35 cellular contexts compared by ENCODE assay signal in genomic region chr5:71662381-71662780, GRCh38. TPM values are rescaled to one million over a fixed set of nuclear protein-coding genes. Genes with fewer than 3 reads are reported as not detected.
"Had no signal": no experiment of that assay in that cellular context is flagged by ENCODE, and none has a peak within 500 bp of the region (broad histone marks: within the 10 kb centered on the region; RNA-seq: fewer than 3 reads in every experiment).

No MANE protein-coding gene starts in this region.

- H3K27ac ChIP-seq: heart right ventricle, hepatocyte, left ventricle myocardium inferior, neural progenitor cell, neutrophil, parathyroid adenoma, psoas muscle, right atrium auricular region, right lobe of liver, stomach, testis, tibial artery, upper lobe of right lung had no signal

- DNase-seq: heart right ventricle; islet precursor cell; kidney glomerular epithelial cell; left colon; left ventricle myocardium inferior; mesendoderm; naive B cell; natural killer cell; nephron progenitor cell; occipital lobe; psoas muscle; right lobe of liver; stimulated activated CD4-positive, alpha-beta T cell treated with anti-CD3 and anti-CD28 coated beads, Interleukin-1b, Interleukin-23, amount 100 ng/mL, for 48 hours; stimulated activated CD4-positive, alpha-beta T cell treated with anti-CD3 and anti-CD28 coated beads, Interleukin-2, amount 100 ng/mL, for 48 hours; stimulated activated naive B cell treated with anti-CD40 and anti-IgM and Interleukin-4, amounts not matched to agents 10 μg/mL and 1 μg/mL and 100 μg/mL, for 72 hours; stimulated activated naive CD8-positive, alpha-beta T cell treated with anti-CD3 and anti-CD28 coated beads, Interleukin-15, Interleukin-2, amounts not matched to agents 100 U/mL and 50 U/mL, for 24 hours; stomach; testis; tibial artery; trophoblast cell; upper lobe of right lung had no signal

- H2AFZ ChIP-seq: hepatocyte, neural progenitor cell, parathyroid adenoma had no signal

- H3K9ac ChIP-seq: neural progenitor cell, parathyroid adenoma had no signal

- H3K27me3 ChIP-seq: heart right ventricle, hepatocyte, neural progenitor cell, neutrophil, right atrium auricular region, right lobe of liver, stomach, testis, tibial artery, upper lobe of right lung had no signal

- H3K4me1 ChIP-seq: heart right ventricle, left ventricle myocardium inferior, neural progenitor cell, parathyroid adenoma, psoas muscle, right atrium auricular region, right lobe of liver, stomach, testis, tibial artery, upper lobe of right lung had no signal

- ATAC-seq: heart right ventricle; left colon; natural killer cell; psoas muscle; right lobe of liver; stimulated activated naive B cell treated with anti-CD40 and anti-IgM and Interleukin-4, amounts not matched to agents 10 μg/mL and 1 μg/mL and 100 μg/mL, for 72 hours; stimulated activated naive CD8-positive, alpha-beta T cell treated with anti-CD3 and anti-CD28 coated beads, Interleukin-15, Interleukin-2, amounts not matched to agents 100 U/mL and 50 U/mL, for 24 hours; upper lobe of right lung had no signal

- H3K4me2 ChIP-seq: hepatocyte, neural progenitor cell, smooth muscle cell had no signal

- H3K79me2 ChIP-seq: hepatocyte, parathyroid adenoma had no signal

- H3K9me3 ChIP-seq: heart right ventricle, left ventricle myocardium inferior, neutrophil, psoas muscle, right atrium auricular region, right lobe of liver, stomach, testis, tibial artery, upper lobe of right lung had no signal

- FAIRE-seq: urothelium cell line had no signal

- H3K4me3 ChIP-seq: heart right ventricle, hepatocyte, left ventricle myocardium inferior, lung, neural progenitor cell, psoas muscle, right atrium auricular region, right lobe of liver, smooth muscle cell, stomach, testis, tibial artery, upper lobe of right lung had no signal

- H3K36me3 ChIP-seq: neural progenitor cell had no signal

RNA-seq across cellular contexts. Expression of gene CARTPT, which starts 56.7 kb away (rescaled TPM):
- total RNA-seq: heart right ventricle, left ventricle myocardium inferior, lower leg skin, lung, mesothelial cell of epicardium, mononuclear cell, natural killer cell, occipital lobe, osteocyte, posterior vena cava, psoas muscle, right atrium auricular region, right lobe of liver, skeletal muscle tissue, smooth muscle cell, upper lobe of right lung had no signal
- polyA plus RNA-seq: heart right ventricle, hepatocyte, lung, psoas muscle, smooth muscle cell had no signal
